ENCODE assay signal across 1 cellular context in genomic region chr7:135976312-135977019, GRCh38.
TF ChIP-seq lines count a peak whose summit lies in the region.

No MANE protein-coding gene starts in this region.

TF ChIP-seq in GM12878, 131 proteins besides CTCF, POLR2A, EP300 and RAD21 (continued from another document and continues in another):
- TF ChIP-seq RELB (IDR thresholded peaks at IDR 0.05; ENCODE audit: low read depth): 0 out of 2 replicates have a peak, but pooled peaks have one; percentile 32
- TF ChIP-seq ZNF384 (IDR thresholded peaks at IDR 0.05; ENCODE audit: borderline replicate concordance, low read depth, low read length): no peak
- TF ChIP-seq RFX5 (IDR thresholded peaks at IDR 0.05; ENCODE audit: low read depth, low read length): no peak
- TF ChIP-seq SIX5 (IDR thresholded peaks at IDR 0.05; ENCODE audit: low read depth, low read length, severe bottlenecking): no peak
- 0 out of 2 replicates have a peak, but pooled peaks have one; percentile 31 for TF ChIP-seq SIN3A (IDR thresholded peaks at IDR 0.05; ENCODE audit: low read depth, low read length)
- no peak for TF ChIP-seq CEBPB (IDR thresholded peaks at IDR 0.05; ENCODE audit: borderline replicate concordance in 1 of 2, low read depth in 2 of 2, low read length in 2 of 2)
- no peak for TF ChIP-seq PRDM15 (CRISPR knock-in tag; IDR thresholded peaks at IDR 0.05)
- TF ChIP-seq BCLAF1 (IDR thresholded peaks at IDR 0.05): no peak
- TF ChIP-seq ATF2 (IDR thresholded peaks at IDR 0.05; ENCODE audit: low read length): peak; percentile 64
- TF ChIP-seq IKZF2 (IDR thresholded peaks at IDR 0.05): peak; percentile 27 to 59; a peak in 3 of 4 replicates
- no peak for TF ChIP-seq RELA (IDR thresholded peaks at IDR 0.05; ENCODE audit: borderline replicate concordance, partially characterized antibody)
- no peak for TF ChIP-seq KDM1A (IDR thresholded peaks at IDR 0.05; ENCODE audit: borderline replicate concordance)
- TF ChIP-seq PBX3 (IDR thresholded peaks at IDR 0.05; ENCODE audit: insufficient replicate concordance, low read depth, low read length): no peak
- TF ChIP-seq CREM (IDR thresholded peaks at IDR 0.05; ENCODE audit: low read depth): 0 out of 2 replicates have a peak, but pooled peaks have one; percentile 31
- peak; percentile 34 for TF ChIP-seq IKZF1 (conservative IDR thresholded peaks at IDR 0.05)
- peak; percentile 84 for TF ChIP-seq ATF7 (IDR thresholded peaks at IDR 0.05; ENCODE audit: low read depth)
- TF ChIP-seq HCFC1 (IDR thresholded peaks at IDR 0.05; ENCODE audit: low read length): no peak
- peak; percentile 87 for TF ChIP-seq RUNX3 (IDR thresholded peaks at IDR 0.05; ENCODE audit: low read length)
- no peak for TF ChIP-seq TCF7 (IDR thresholded peaks at IDR 0.05; ENCODE audit: borderline replicate concordance)
- TF ChIP-seq POU2F2 (IDR thresholded peaks at IDR 0.05; ENCODE audit: borderline replicate concordance, low read depth, low read length): 0 out of 3 replicates have a peak, but pooled peaks have one; percentile 14
- TF ChIP-seq CBFB (IDR thresholded peaks at IDR 0.05; ENCODE audit: low read depth): no peak
- TF ChIP-seq BMI1 (IDR thresholded peaks at IDR 0.05; ENCODE audit: borderline replicate concordance): 0 out of 2 replicates have a peak, but pooled peaks have one; percentile 28
- no peak for TF ChIP-seq NR2C2 (IDR thresholded peaks at IDR 0.05; ENCODE audit: borderline replicate concordance, control insufficient read depth, insufficient read length, low read depth)
- TF ChIP-seq ZNF687 (IDR thresholded peaks at IDR 0.05): no peak
- TF ChIP-seq SMC3 (IDR thresholded peaks at IDR 0.05; ENCODE audit: borderline replicate concordance, low read length): no peak
- peak; percentile 35; the same call in 1 of the 2 replicates for TF ChIP-seq BCL11A (IDR thresholded peaks at IDR 0.05; ENCODE audit: low read depth, low read length)
- TF ChIP-seq POLR2AphosphoS5 (IDR thresholded peaks at IDR 0.05; ENCODE audit: low read length): no peak
- TF ChIP-seq GABPA (IDR thresholded peaks at IDR 0.05; ENCODE audit: low read depth): 0 out of 2 replicates have a peak, but pooled peaks have one; percentile 26
- TF ChIP-seq GATAD2B (conservative IDR thresholded peaks at IDR 0.05; ENCODE audit: low read depth): no peak
- no peak for TF ChIP-seq SREBF1 (IDR thresholded peaks at IDR 0.05; ENCODE audit: low read length)
- TF ChIP-seq NBN (IDR thresholded peaks at IDR 0.05): no peak
- TF ChIP-seq SREBF2 (IDR thresholded peaks at IDR 0.05; ENCODE audit: low read length): no peak
- 0 out of 2 replicates have a peak, but pooled peaks have one; percentile 81 for TF ChIP-seq PAX8 (IDR thresholded peaks at IDR 0.05)
- peak; percentile 73; the same call in 1 of the 2 replicates for TF ChIP-seq PAX5 (IDR thresholded peaks at IDR 0.05; ENCODE audit: borderline replicate concordance, low read depth, low read length)
- peak; percentile 16; the same call in 1 of the 2 replicates for TF ChIP-seq DPF2 (IDR thresholded peaks at IDR 0.05)
- no peak for TF ChIP-seq RCOR1 (conservative IDR thresholded peaks at IDR 0.05; ENCODE audit: low read depth, low read length)
- no peak for TF ChIP-seq E2F4 (IDR thresholded peaks at IDR 0.05; ENCODE audit: low read depth, low read length)
- TF ChIP-seq NFYA (IDR thresholded peaks at IDR 0.05; ENCODE audit: borderline replicate concordance, low read depth, low read length): no peak
- 0 out of 2 replicates have a peak, but pooled peaks have one; percentile 54 for TF ChIP-seq TCF3 (IDR thresholded peaks at IDR 0.05; ENCODE audit: borderline replicate concordance, insufficient read depth, low read depth, low read length)
- no peak for TF ChIP-seq EGR1 (IDR thresholded peaks at IDR 0.05; ENCODE audit: borderline replicate concordance in 1 of 2, low read depth in 2 of 2, low read length in 2 of 2)
- peak; percentile 88 for TF ChIP-seq MEF2B (IDR thresholded peaks at IDR 0.05; ENCODE audit: partially characterized antibody, poor library complexity, severe bottlenecking)
- no peak for TF ChIP-seq REST (IDR thresholded peaks at IDR 0.05; ENCODE audit: low read depth, low read length)
